In the genomic region with DNA sequence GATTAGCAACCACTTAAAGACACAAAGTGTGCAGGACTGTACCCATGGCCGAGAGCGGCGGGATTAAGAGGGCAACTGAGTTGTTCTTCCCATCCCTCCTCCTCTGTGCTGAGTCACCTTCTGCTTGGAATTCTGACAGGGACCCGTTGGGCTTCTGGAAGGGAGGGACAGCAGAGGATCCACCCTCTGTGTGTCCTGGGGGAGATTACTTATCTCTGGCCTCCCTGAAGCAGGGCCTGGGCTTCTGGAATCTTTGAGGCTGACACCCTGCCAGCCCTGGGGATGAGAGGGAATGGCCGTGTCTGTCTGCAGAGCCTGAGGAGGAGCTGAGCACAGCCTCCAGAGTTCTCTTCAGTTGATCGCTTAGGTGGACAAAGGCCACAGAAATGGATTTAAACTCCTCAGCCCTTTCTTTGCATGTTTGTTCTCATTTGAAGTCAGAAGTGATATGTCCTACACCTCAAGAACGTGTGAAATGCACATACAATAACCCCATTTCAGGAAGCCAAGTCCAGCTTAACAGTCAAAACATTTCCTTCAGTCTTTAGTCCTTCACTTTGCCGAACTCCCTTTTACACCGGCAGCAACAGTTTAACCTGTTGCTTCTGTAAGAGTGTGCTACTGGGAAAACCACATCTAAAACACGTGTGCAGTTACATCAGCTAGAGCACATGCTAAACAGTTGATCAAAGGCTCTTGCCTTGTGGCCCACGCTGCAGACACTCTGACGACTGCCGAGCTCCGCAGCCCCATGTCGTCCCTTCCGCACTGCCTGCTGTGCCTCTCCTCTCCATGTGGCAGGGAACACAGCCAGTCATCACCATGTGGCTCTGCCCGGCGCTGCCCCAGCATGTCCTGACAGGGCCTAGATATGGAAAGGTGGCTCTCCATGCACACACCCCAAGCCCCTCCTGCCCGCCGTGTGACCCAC, we compare ENCODE assay signal across 8 cellular contexts. TPM values are rescaled to one million over a fixed set of nuclear protein-coding genes. Genes with fewer than 3 reads are reported as not detected.
DNase-seq lines count a peak whose midpoint lies in the region; ATAC-seq and TF ChIP-seq lines count a peak whose summit lies in the region.

No MANE protein-coding gene starts in this region.

- TF ChIP-seq CTCF in Loucy (conservative IDR thresholded peaks at IDR 0.05; ENCODE audit: low read length) = no peak
- no peak for TF ChIP-seq CTCF in hepatocyte (IDR thresholded peaks at IDR 0.05; ENCODE audit: poor library complexity)

- H3K9ac ChIP-seq in Loucy (ENCODE audit: low read depth, low read length, poor library complexity, severe bottlenecking) = peak overlapping the region; percentile 61

- H3K9me2 ChIP-seq in Loucy (replicated peaks; ENCODE audit: low read depth, low read length) (no peaks in the 10 kb centered on the region), hepatocyte (replicated peaks; ENCODE audit: insufficient read depth) (no peaks in the 10 kb centered on the region)

- H3K4me2 ChIP-seq in Loucy (ENCODE audit: low read depth, low read length, poor library complexity, severe bottlenecking) (peak overlapping the region; percentile 14), hepatocyte (no peak overlapping the region)

- H3K9me3 ChIP-seq in Loucy (ENCODE audit: insufficient read depth, low read depth, low read length) = no peaks in the 10 kb centered on the region
- H3K9me3 ChIP-seq in hepatocyte (ENCODE audit: low read depth) = no peaks in the 10 kb centered on the region

- no peak overlapping the region for H3K27ac ChIP-seq in hepatocyte

- DNase-seq in activated T-cell treated with anti-CD3 and anti-CD28 coated beads for 1 hour (ENCODE audit: low read depth) (peak; percentile 61), hepatocyte (ENCODE audit: low spot score) (peak; percentile 24), HT-29 (ENCODE audit: low spot score) (no peak), ureter (ENCODE audit: low spot score) (no peak), AG08396 (ENCODE audit: low spot score) (no peak)
- peak; percentile 73 to 79 for DNase-seq in stimulated activated CD8-positive, alpha-beta memory T cell treated with anti-CD3 and anti-CD28 coated beads, Interleukin-15, amount 100 ng/mL, for 48 hours (ENCODE audit: low read depth in 2 of 2)

- H2AFZ ChIP-seq in Loucy (ENCODE audit: low read length) (no peak overlapping the region), hepatocyte (no peak overlapping the region)

- peaks cover 66% of the 10 kb centered on the region; the same call in 1 of the 2 replicates for H3K36me3 ChIP-seq in Loucy (ENCODE audit: insufficient read depth, low read length)
- no peaks in the 10 kb centered on the region for H3K36me3 ChIP-seq in hepatocyte (replicated peaks; ENCODE audit: insufficient read depth, low read depth)

- peaks cover 94% of the 10 kb centered on the region for H3K79me2 ChIP-seq in Loucy (ENCODE audit: insufficient read depth, low read length)
- no peaks in the 10 kb centered on the region for H3K79me2 ChIP-seq in hepatocyte

- H3K4me3 ChIP-seq in Loucy (ENCODE audit: low read length, poor library complexity, severe bottlenecking) = peak overlapping the region; percentile 12
- no peak overlapping the region for H3K4me3 ChIP-seq in hepatocyte

- H3K27me3 ChIP-seq in Loucy (ENCODE audit: insufficient read depth, low read length, poor library complexity, severe bottlenecking) (no peaks in the 10 kb centered on the region), hepatocyte (no peaks in the 10 kb centered on the region)

- no peak for ATAC-seq in GM21381 (IDR thresholded peaks at IDR 0.05; ENCODE audit: unreplicated experiment)

- H3K4me1 ChIP-seq in Loucy (ENCODE audit: insufficient read depth, low read length, poor library complexity, severe bottlenecking) = peaks cover 67% of the 10 kb centered on the region
- H3K4me1 ChIP-seq in hepatocyte (ENCODE audit: insufficient read depth) = peaks cover 6% of the 10 kb centered on the region

- H4K20me1 ChIP-seq in Loucy (ENCODE audit: insufficient read depth, low read length, poor library complexity, severe bottlenecking) = no peaks in the 10 kb centered on the region
- H4K20me1 ChIP-seq in hepatocyte (ENCODE audit: insufficient read depth, poor library complexity, severe bottlenecking) = no peaks in the 10 kb centered on the region

- H3F3A ChIP-seq in Loucy (ENCODE audit: low read depth) = no peaks in the 10 kb centered on the region; the same call in 1 of the 2 replicates

- WGBS in hepatocyte (ENCODE audit: low lambda C conversion rate, missing lambda C conversion rate) = 58% methylated on average over 20 of the region's 20 CpGs

RNA-seq across cellular contexts. Expression of gene IKZF1, which starts 55.7 kb away (rescaled TPM):
- 0.16 and 0.47 TPM in 2 replicates for total RNA-seq in hepatocyte
- polyA plus RNA-seq in hepatocyte = 0.16 and 0.52 TPM in 2 replicates
- not detected in 2 replicates for total RNA-seq in HT-29 (2014; rRNA removed; shearing (Covaris generic))
- total RNA-seq in ureter = 15.2 TPM

Comparison
In these comparisons a context has a peak if more than half of its experiments do, and no peak if none do; other contexts are left out.
1. DNase-seq: peak in activated T-cell treated with anti-CD3 and anti-CD28 coated beads for 1 hour (single experiment), hepatocyte (single experiment) and stimulated activated CD8-positive, alpha-beta memory T cell treated with anti-CD3 and anti-CD28 coated beads, Interleukin-15, amount 100 ng/mL, for 48 hours (2 of 2); none in HT-29 (single experiment), ureter (single experiment) and AG08396 (single experiment).
2. RNA of gene IKZF1, which starts 55.7 kb away (total RNA-seq): 15.2 TPM in ureter (single experiment); 0.16 to 0.47 TPM in hepatocyte and not detected in HT-29; every median in the first group is over 10 times any median in the second.